27 cellular contexts compared by ENCODE assay signal in the genomic region with DNA sequence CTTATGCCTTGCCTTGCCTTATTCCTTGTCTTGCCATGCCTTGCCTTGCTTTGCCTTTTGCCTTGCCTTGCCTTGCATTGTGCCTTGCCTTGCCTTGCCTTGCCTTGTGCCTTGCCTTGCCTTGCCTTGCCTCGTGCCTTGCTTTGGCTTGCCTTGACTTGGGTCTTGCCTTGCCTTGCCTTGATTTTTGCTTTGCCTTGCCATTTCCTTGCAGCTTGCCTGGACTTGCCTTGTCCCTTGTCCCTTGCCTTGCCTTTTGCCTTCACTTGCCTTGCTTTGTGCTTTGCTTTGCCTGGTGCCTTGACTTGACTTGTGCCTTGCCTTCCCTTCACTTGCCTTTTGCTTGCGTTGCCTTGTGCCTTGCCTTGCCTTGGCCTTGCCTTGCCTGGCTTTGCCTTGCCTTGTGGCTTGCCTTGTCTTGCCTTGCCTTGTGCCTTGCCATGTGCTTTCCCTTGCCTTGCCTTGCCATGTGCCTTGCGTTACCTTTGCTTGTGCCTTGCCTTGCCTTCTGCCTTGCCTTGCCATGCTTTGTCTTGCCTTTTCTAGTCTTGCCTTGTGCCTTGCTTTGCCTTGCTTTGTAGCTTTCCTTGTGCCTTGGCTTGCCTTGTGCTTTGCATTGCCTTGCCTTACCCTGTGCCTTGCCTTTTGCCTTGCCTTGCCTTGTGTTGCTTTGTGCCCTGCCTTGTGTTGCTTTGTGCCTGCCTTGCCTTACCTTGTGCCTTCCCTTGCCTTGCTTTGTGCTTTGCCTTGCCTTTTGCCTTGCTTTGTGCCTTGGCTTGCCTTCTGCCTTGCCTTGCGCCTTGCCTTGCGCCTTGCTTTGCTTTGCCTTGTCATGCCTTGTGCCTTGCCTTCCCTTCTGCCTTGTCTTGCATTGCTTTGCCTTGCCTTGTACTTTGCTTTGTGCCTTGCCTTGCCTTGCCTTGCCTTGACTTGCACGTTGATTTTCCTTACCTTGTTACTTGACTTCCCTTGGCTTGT.
"Had no signal": no experiment of that assay in that cellular context is flagged by ENCODE, and none has a peak within 500 bp of the region (broad histone marks: within the 10 kb centered on the region; RNA-seq: fewer than 3 reads in every experiment).

No MANE protein-coding gene starts in this region.

- H3K36me3 ChIP-seq: adrenal gland, MG63 had no signal

- H3K9me3 Mint-ChIP-seq: WTC11 had no signal

- H3K27me3 Mint-ChIP-seq: activated naive CD8-positive, alpha-beta T cell treated with anti-CD3 and anti-CD28 coated beads, Interleukin-2, amount 10 ng/mL, durations not matched to agents 7 days and 5 days; T-helper 17 cell had no signal

- H3K36me3 Mint-ChIP-seq: activated naive CD8-positive, alpha-beta T cell treated with anti-CD3 and anti-CD28 coated beads, Interleukin-2, amount 10 ng/mL, durations not matched to agents 7 days and 5 days; WTC11 had no signal

- H3K4me3 Mint-ChIP-seq: activated CD8-positive, alpha-beta T cell treated with anti-CD3 and anti-CD28 coated beads, Interleukin-2, amount 10 ng/mL, durations not matched to agents 7 days and 5 days; activated naive CD8-positive, alpha-beta T cell treated with anti-CD3 and anti-CD28 coated beads, Interleukin-2, amount 10 ng/mL, durations not matched to agents 7 days and 5 days; T-helper 17 cell; WTC11 had no signal

- H3K4me3 ChIP-seq: adrenal gland, MG63 had no signal

- H3K27ac ChIP-seq: adrenal gland, RWPE1 had no signal

- H3K27me3 ChIP-seq: adrenal gland, MG63 had no signal

- H3K4me1 ChIP-seq: adrenal gland had no signal

- H3K9me3 ChIP-seq: adrenal gland, MG63 had no signal

- H3K4me1 Mint-ChIP-seq: activated naive CD8-positive, alpha-beta T cell treated with anti-CD3 and anti-CD28 coated beads, Interleukin-2, amount 10 ng/mL, durations not matched to agents 7 days and 5 days; T-helper 17 cell; WTC11 had no signal

- ATAC-seq: activated CD8-positive, alpha-beta T cell treated with anti-CD3 and anti-CD28 coated beads, Interleukin-2, amount 10 ng/mL, durations not matched to agents 7 days and 5 days; Panc1; T-helper 17 cell; WTC11 had no signal

- H3K27ac Mint-ChIP-seq: activated CD8-positive, alpha-beta T cell treated with anti-CD3 and anti-CD28 coated beads, Interleukin-2, amount 10 ng/mL, durations not matched to agents 7 days and 5 days; activated naive CD8-positive, alpha-beta T cell treated with anti-CD3 and anti-CD28 coated beads, Interleukin-2, amount 10 ng/mL, durations not matched to agents 7 days and 5 days; T-helper 17 cell; WTC11 had no signal

- DNase-seq: activated CD4-positive, alpha-beta T cell treated with anti-CD3 and anti-CD28 coated beads for 48 hours; activated CD4-positive, alpha-beta T cell treated with anti-CD3 and anti-CD28 coated beads, Interleukin-2, amount 50 U/mL, for 4 hours; activated CD4-positive, CD25-positive, alpha-beta regulatory T cell treated with anti-CD3 and anti-CD28 coated beads, Interleukin-2, amount 50 U/mL, for 72 hours; activated CD8-positive, alpha-beta memory T cell treated with anti-CD3 and anti-CD28 coated beads, Interleukin-2, amount 50 U/mL, for 48 hours; activated CD8-positive, alpha-beta T cell treated with anti-CD3 and anti-CD28 coated beads, Interleukin-2, amount 10 ng/mL, durations not matched to agents 7 days and 5 days; activated naive CD4-positive, alpha-beta T cell treated with anti-CD3 and anti-CD28 coated beads, Interleukin-2, amount 50 U/mL, for 16 hours; activated naive CD8-positive, alpha-beta T cell treated with anti-CD3 and anti-CD28 coated beads, Interleukin-2, amount 10 ng/mL, durations not matched to agents 7 days and 5 days; activated T-cell treated with anti-CD3 and anti-CD28 coated beads, Interleukin-2, amount 50 U/mL, for 1 hour; adrenal gland; anterior cingulate cortex; central memory CD4-positive, alpha-beta T cell; MG63; MV-4-11; NCI-H1092 treated with DMSO at 0.1 percent for 48 hours; NCI-H1417 treated with DMSO at 0.1 percent for 48 hours; NCI-H1694; NCI-H2029 treated with DMSO at 0.1 percent for 48 hours; NCI-H510A treated with DMSO at 0.1 percent for 48 hours; NCI-H69; NK-92 treated with Interleukin-12 subunit alpha and Interleukin-12 subunit beta, amount 100 ng/mL, for 24 hours; OCI-M1; Right ventricle myocardium superior; T-helper 17 cell; T-helper 9 cell had no signal
